ENCODE assay signal across 19 cellular contexts in genomic region chr5:54206580-54207229, GRCh38.
DNase-seq lines count a peak whose midpoint lies in the region; ATAC-seq and FAIRE-seq lines count a peak whose summit lies in the region.
"Had no signal": no experiment of that assay in that cellular context is flagged by ENCODE, and none has a peak within 500 bp of the region (broad histone marks: within the 10 kb centered on the region; RNA-seq: fewer than 3 reads in every experiment).

No MANE protein-coding gene starts in this region.

- no peak for DNase-seq in HTR-8/SVneo (ENCODE audit: insufficient read length, low spot score)
- DNase-seq in NK-92 (lab: John Stamatoyannopoulos, UW; ENCODE audit: unreplicated experiment), result no peak
- DNase-seq in NAMALWA (ENCODE audit: low spot score), result no peak
- no peak for DNase-seq in GM19238 (ENCODE audit: insufficient read length, low spot score)
- DNase-seq: activated CD4-positive, alpha-beta memory T cell treated with anti-CD3 and anti-CD28 coated beads for 36 hours; activated naive CD4-positive, alpha-beta T cell treated with anti-CD3 and anti-CD28 coated beads, Interleukin-2, amount 10 ng/mL, durations not matched to agents 7 days and 5 days; activated T-cell treated with anti-CD3 and anti-CD28 coated beads, Interleukin-2, amount 50 U/mL, for 24 hours; C1 segment of cervical spinal cord; H9; immature natural killer cell; NCI-H2029 treated with DMSO at 0.1 percent for 48 hours; occipital lobe; SJCRH30; T-helper 2 cell had no signal

- no peak for FAIRE-seq in HTR-8/SVneo (lab: Jason Lieb, UNC)
- FAIRE-seq: G401.6 had no signal

- peak; percentile 90 for ATAC-seq in GM18498 (IDR thresholded peaks at IDR 0.05; ENCODE audit: unreplicated experiment)
- peak; percentile 76 for ATAC-seq in GM19455 (IDR thresholded peaks at IDR 0.05; ENCODE audit: unreplicated experiment)
- peak; percentile 95 for ATAC-seq in HG02642 (IDR thresholded peaks at IDR 0.05; ENCODE audit: poor library complexity, unreplicated experiment)
- peak; percentile 84 for ATAC-seq in HG03354 (IDR thresholded peaks at IDR 0.05; ENCODE audit: poor library complexity, severe bottlenecking, unreplicated experiment)
